Comparison of ENCODE assay signal across 16 cellular contexts in the genomic region with DNA sequence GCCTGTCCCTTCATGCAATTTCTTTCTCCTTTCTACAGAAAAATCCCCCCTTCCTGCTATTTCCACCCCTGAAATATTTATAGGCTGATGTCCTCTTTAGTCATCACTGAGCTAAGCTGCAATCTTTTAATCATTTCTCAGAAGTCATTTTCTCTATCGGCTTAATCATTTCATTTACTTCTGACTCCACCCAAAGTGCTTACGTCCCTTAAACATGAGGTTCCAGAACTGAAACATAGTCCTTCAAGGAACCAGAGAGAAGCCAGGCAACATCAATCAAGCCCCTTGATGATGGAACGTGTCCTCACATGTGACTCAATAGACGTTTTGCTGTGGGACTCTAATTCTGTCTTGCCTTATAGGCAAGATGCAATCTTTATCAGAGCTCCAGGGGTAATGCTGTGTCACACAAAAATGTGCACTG.
DNase-seq lines count a peak whose midpoint lies in the region; ATAC-seq and TF ChIP-seq lines count a peak whose summit lies in the region.
"Had no signal": no experiment of that assay in that cellular context is flagged by ENCODE, and none has a peak within 500 bp of the region (broad histone marks: within the 10 kb centered on the region; RNA-seq: fewer than 3 reads in every experiment).

No MANE protein-coding gene starts in this region.

- H3K36me3 ChIP-seq in brain microvascular endothelial cell (replicated peaks) (no peaks in the 10 kb centered on the region), mesenchymal stem cell (ENCODE audit: control insufficient read depth in 1 of 2, insufficient read depth in 2 of 2, low read depth in 1 of 2, low read length in 2 of 2) (no peaks in the 10 kb centered on the region), left ventricle myocardium inferior (no peaks in the 10 kb centered on the region)
- H3K36me3 ChIP-seq: gastroesophageal sphincter, HAP-1 had no signal

- in situ Hi-C loops in Caki2 (cut with HindIII; ENCODE audit: low pct_unique_long_range_greater_than_20kb, low sequenced_read_pairs): no loop called here
- in situ Hi-C loops in brain microvascular endothelial cell (cut with HindIII; ENCODE audit: low pct_ligation_motif_present, low sequenced_read_pairs): no loop called here
- in situ Hi-C loops in G401 (cut with HindIII; ENCODE audit: low sequenced_read_pairs): no loop called here

- no peak overlapping the region for H2BK15ac ChIP-seq in mesenchymal stem cell (ENCODE audit: low read depth, poor library complexity, severe bottlenecking)

- H3K27me3 ChIP-seq in brain microvascular endothelial cell (replicated peaks) (no peaks in the 10 kb centered on the region), mesenchymal stem cell (ENCODE audit: control insufficient read depth in 1 of 2, insufficient read depth in 1 of 2, low read length in 2 of 2) (no peaks in the 10 kb centered on the region), left ventricle myocardium inferior (ENCODE audit: low read depth) (no peaks in the 10 kb centered on the region)
- H3K27me3 ChIP-seq: gastroesophageal sphincter had no signal

- H2BK120ac ChIP-seq in mesenchymal stem cell (ENCODE audit: low read depth, low read length): no peak overlapping the region

- peak overlapping the region; percentile 83 for H3K9ac ChIP-seq in mesenchymal stem cell (ENCODE audit: low read length)

- H3K27ac ChIP-seq in brain microvascular endothelial cell (peak overlapping the region; percentile 71), mesenchymal stem cell (ENCODE audit: low read length, poor library complexity, severe bottlenecking) (peak overlapping the region; percentile 86), left ventricle myocardium inferior (replicated peaks) (no peak overlapping the region)
- H3K27ac ChIP-seq: gastroesophageal sphincter had no signal

- H2AFZ ChIP-seq in mesenchymal stem cell (ENCODE audit: low read depth, low read length): no peak overlapping the region

- intact Hi-C loops in left ventricle myocardium inferior (cut with micrococcal nuclease): no loop called here

- DNase-seq in Caki2 (ENCODE audit: low read depth): peak; percentile 91
- DNase-seq in LHCN-M2 (ENCODE audit: low read depth): peak; percentile 84
- DNase-seq in brain microvascular endothelial cell: peak; percentile 56
- peak; percentile 81 for DNase-seq in mesenchymal stem cell
- DNase-seq in NCI-H1105 (lab: John Stamatoyannopoulos, UW): no peak
- DNase-seq in left ventricle myocardium inferior: no peak
- no peak for DNase-seq in G401 (ENCODE audit: low spot score)
- DNase-seq: activated T-cell treated with anti-CD3 and anti-CD28 coated beads for 4 hours; DMS 273 treated with DMSO at 0.1 percent for 48 hours; left ventricle myocardium superior; NCI-H2107; stimulated activated naive B cell treated with anti-CD40 and anti-IgM and Interleukin-4, amounts not matched to agents 10 μg/mL and 1 μg/mL and 100 μg/mL, for 72 hours had no signal

- no peaks in the 10 kb centered on the region for H3K79me1 ChIP-seq in mesenchymal stem cell (replicated peaks; ENCODE audit: low read length, poor library complexity, severe bottlenecking)

- no peak overlapping the region for H3K4me2 ChIP-seq in mesenchymal stem cell (ENCODE audit: low read length, poor library complexity, severe bottlenecking)

- no peak for ATAC-seq in GM21360 (IDR thresholded peaks at IDR 0.05; ENCODE audit: unreplicated experiment)
- ATAC-seq: gastroesophageal sphincter; GM12878; left ventricle myocardium superior; stimulated activated naive B cell treated with anti-CD40 and anti-IgM and Interleukin-4, amounts not matched to agents 10 μg/mL and 1 μg/mL and 100 μg/mL, for 72 hours had no signal

- no peak overlapping the region for H2BK5ac ChIP-seq in mesenchymal stem cell (ENCODE audit: low read depth, low read length, poor library complexity, severe bottlenecking)

- H3K23ac ChIP-seq in mesenchymal stem cell (ENCODE audit: low read length in 2 of 2): no peak overlapping the region

- H4K8ac ChIP-seq in mesenchymal stem cell (ENCODE audit: low read length): no peak overlapping the region

- peak overlapping the region in 1 of 2 experiments; percentile 28 for H3K18ac ChIP-seq in mesenchymal stem cell (ENCODE audit: low read depth in 1 of 2, low read length in 2 of 2)

- H3K4ac ChIP-seq in mesenchymal stem cell (ENCODE audit: low read depth in 1 of 2, low read length in 2 of 2): no peak overlapping the region

- peaks cover 7% of the 10 kb centered on the region for H3K4me1 ChIP-seq in mesenchymal stem cell (ENCODE audit: control insufficient read depth, insufficient read depth, low read depth, low read length)
- no peaks in the 10 kb centered on the region for H3K4me1 ChIP-seq in left ventricle myocardium inferior
- H3K4me1 ChIP-seq: gastroesophageal sphincter had no signal

- peak overlapping the region in 1 of 2 experiments; percentile 59 for H2BK12ac ChIP-seq in mesenchymal stem cell (ENCODE audit: low read length in 2 of 2)

- H3K9me3 ChIP-seq in mesenchymal stem cell (ENCODE audit: control insufficient read depth, low read length) (no peaks in the 10 kb centered on the region), left ventricle myocardium inferior (replicated peaks) (no peaks in the 10 kb centered on the region)
- H3K9me3 ChIP-seq: gastroesophageal sphincter, HAP-1 had no signal

- H3K14ac ChIP-seq in mesenchymal stem cell (ENCODE audit: low read length in 2 of 2): no peak overlapping the region

- H2AK5ac ChIP-seq in mesenchymal stem cell (ENCODE audit: low read length, severe bottlenecking): peak overlapping the region; percentile 17

- TF ChIP-seq CTCF in brain microvascular endothelial cell (IDR thresholded peaks at IDR 0.05; ENCODE audit: low read depth, low read length, missing control alignments): no peak
- no peak for TF ChIP-seq CTCF in left ventricle myocardium inferior (IDR thresholded peaks at IDR 0.05; ENCODE audit: borderline replicate concordance)

- 17% methylated on average over 4 of the region's 4 CpGs for WGBS in mesenchymal stem cell

- no peak overlapping the region for H3K4me3 ChIP-seq in brain microvascular endothelial cell (ENCODE audit: low read depth, low read length)
- H3K4me3 ChIP-seq in mesenchymal stem cell (ENCODE audit: insufficient read depth in 1 of 2, low read depth in 1 of 2, low read length in 2 of 2): peak overlapping the region in 1 of 2 experiments; percentile 30
- no peak overlapping the region for H3K4me3 ChIP-seq in left ventricle myocardium inferior
- H3K4me3 ChIP-seq: gastroesophageal sphincter, GM12878, HAP-1 had no signal

- H4K91ac ChIP-seq in mesenchymal stem cell (ENCODE audit: low read length): no peak overlapping the region

Comparison
In these comparisons a context has a peak if more than half of its experiments do, and no peak if none do; other contexts are left out.
1. DNase-seq: peak in Caki2 (single experiment), LHCN-M2 (single experiment), brain microvascular endothelial cell (single experiment) and mesenchymal stem cell (single experiment); none in NCI-H1105 (single experiment), left ventricle myocardium inferior (single experiment) and G401 (single experiment).